8 cellular contexts compared by ENCODE assay signal in the genomic region with DNA sequence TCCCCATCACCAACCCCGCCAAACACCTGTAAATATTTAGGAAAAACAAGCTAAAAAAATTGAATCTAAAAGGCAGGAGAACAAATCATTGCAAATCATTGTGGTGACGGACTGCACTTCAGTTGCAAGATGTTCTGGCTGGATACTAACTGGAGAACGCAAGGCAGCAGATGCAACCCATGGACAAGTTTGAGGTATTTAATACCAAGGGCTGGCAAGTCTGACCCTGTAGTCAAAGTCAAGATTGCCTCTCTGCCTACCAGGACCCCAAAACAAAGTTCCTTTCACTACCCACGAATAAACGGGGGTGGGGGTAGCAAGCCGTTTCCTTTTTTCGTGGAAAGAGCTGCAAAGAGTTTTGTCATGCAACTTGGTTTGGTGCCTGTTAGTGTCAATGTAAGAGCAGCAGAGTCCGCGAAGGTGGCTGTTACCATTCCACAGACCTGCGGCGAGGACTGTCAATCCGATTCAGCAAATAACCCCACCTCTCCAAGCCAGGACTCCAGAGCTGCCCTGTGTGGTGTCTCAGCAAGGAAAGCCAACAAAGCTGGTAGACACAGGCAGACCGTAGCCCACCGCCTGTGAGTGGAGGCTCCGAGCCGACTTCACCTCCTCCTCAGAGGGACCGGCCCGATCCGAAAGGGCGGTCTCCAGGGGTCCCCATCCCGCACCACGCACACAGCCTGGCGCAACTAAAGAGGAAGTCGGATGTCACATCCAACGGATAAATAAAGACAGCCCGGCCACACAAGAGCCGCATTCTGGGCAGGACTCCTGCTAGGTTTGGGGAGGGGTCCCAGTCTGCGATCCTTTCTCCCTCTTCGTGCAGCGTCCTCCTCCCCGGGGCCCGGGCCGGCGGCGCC. TPM values are rescaled to one million over a fixed set of nuclear protein-coding genes. Genes with fewer than 3 reads are reported as not detected.
A peak's percentile ranks its signal among the peaks of the same experiment; 100 is the strongest.
DNase-seq lines count a peak whose midpoint lies in the region; ATAC-seq, FAIRE-seq and TF ChIP-seq lines count a peak whose summit lies in the region.

No MANE protein-coding gene starts in this region.

- TF ChIP-seq POLR2A in A549 (IDR thresholded peaks at IDR 0.05; ENCODE audit: low read length) (no peak), GM18951 (IDR thresholded peaks at IDR 0.05; ENCODE audit: extremely low read depth, insufficient read depth, insufficient read length) (peak; percentile 27), uterus (IDR thresholded peaks at IDR 0.05) (no peak)

- TF ChIP-seq RAD21 in A549 (conservative IDR thresholded peaks at IDR 0.05 in 1 of 2, IDR thresholded peaks at IDR 0.05 in 1 of 2) = no peak

- H3K36me3 Mint-ChIP-seq in glutamatergic neuron (ENCODE audit: unreplicated experiment) = no peaks in the 10 kb centered on the region

- H3K4me1 ChIP-seq in A549 (peaks cover 8% of the 10 kb centered on the region; the same call in 2 of the 3 replicates), osteoblast (ENCODE audit: insufficient read depth, low read length) (peaks cover 9% of the 10 kb centered on the region), uterus (peaks cover 0 to 3% of the 10 kb centered on the region in 2 donors)

- FAIRE-seq in A549 (lab: Jason Lieb, UNC) (no peak), D721Med (lab: Jason Lieb, UNC) (no peak)

- H4K20me1 ChIP-seq in osteoblast (ENCODE audit: insufficient read depth, low read length) = no peaks in the 10 kb centered on the region

- no peaks in the 10 kb centered on the region for H3K9me3 ChIP-seq in A549
- no peaks in the 10 kb centered on the region for H3K9me3 ChIP-seq in osteoblast (ENCODE audit: low read depth, low read length)
- H3K9me3 ChIP-seq in uterus = no peaks in the 10 kb centered on the region

- peaks cover 7% of the 10 kb centered on the region for H3K9me3 Mint-ChIP-seq in glutamatergic neuron (ENCODE audit: unreplicated experiment)

- CTCF ChIA-PET in A549 (lab: Yijun Ruan, JAX) = interaction anchor here (0.9 to 5.3 kb wide), 7 partner anchors 12 to 280 kb away, joined by 3 to 43 read pairs (median 5); no protein-coding TSS in a partner anchor

- in situ Hi-C loops in GM18951 (cut with MboI; ENCODE audit: low sequenced_read_pairs, unreplicated experiment) = loop anchor here (5.0 to 25.0 kb wide), 2 partner anchors 112 to 197 kb away; no protein-coding TSS in a partner anchor

- POLR2A ChIA-PET in A549 (lab: Yijun Ruan, JAX) = no interaction called here

- H2AFZ ChIP-seq in osteoblast (ENCODE audit: low read length) = peak overlapping the region; percentile 95

- peaks cover 9% of the 10 kb centered on the region for H3K27me3 Mint-ChIP-seq in glutamatergic neuron (ENCODE audit: unreplicated experiment)

- peaks cover 8% of the 10 kb centered on the region for H3K27me3 ChIP-seq in osteoblast (ENCODE audit: insufficient read depth, low read length)
- H3K27me3 ChIP-seq in uterus = no peaks in the 10 kb centered on the region

- 63% methylated on average over 35 of the region's 35 CpGs for WGBS in A549 (ENCODE audit: missing lambda C conversion rate)

- H3K4me3 Mint-ChIP-seq in glutamatergic neuron (ENCODE audit: unreplicated experiment) = peak overlapping the region; percentile 91

- peak overlapping the region; percentile 97 for H3K4me3 ChIP-seq in A549
- H3K4me3 ChIP-seq in osteoblast (ENCODE audit: insufficient read depth, low read length) = peak overlapping the region; percentile 86
- H3K4me3 ChIP-seq in uterus = peak overlapping the region; percentile 55 to 74

- no peak for ATAC-seq in A549

- H3K4me1 Mint-ChIP-seq in glutamatergic neuron (ENCODE audit: low read depth, unreplicated experiment) = peaks cover 6% of the 10 kb centered on the region

- DNase-seq in A549 (ENCODE audit: low read depth in 1 of 2, low spot score in 1 of 2) = no peak
- DNase-seq in NCI-H345 (lab: John Stamatoyannopoulos, UW) = peak; percentile 41
- peak; percentile 59 for DNase-seq in activated gamma-delta T cell treated with Interleukin-2 at 50 U/mL for 16 hours
- peak; percentile 42 for DNase-seq in glutamatergic neuron
- DNase-seq in osteoblast (ENCODE audit: insufficient read length, low spot score, missing footprints) = peak; percentile 96
- peak; percentile 23 for DNase-seq in uterus
- no peak for DNase-seq in D721Med (ENCODE audit: insufficient read length, low spot score)

- H3K27ac Mint-ChIP-seq in glutamatergic neuron (ENCODE audit: unreplicated experiment) = peak overlapping the region; percentile 80

- intact Hi-C loops in uterus (cut with DNase I; ENCODE audit: low total_unique reads) = loop anchor here (10.0 kb wide), 2 partner anchors 115 to 195 kb away; no protein-coding TSS in a partner anchor

- H3K36me3 ChIP-seq in osteoblast (ENCODE audit: insufficient read depth, low read length) (no peaks in the 10 kb centered on the region), uterus (no peaks in the 10 kb centered on the region)

- TF ChIP-seq CTCF in A549 (IDR thresholded peaks at IDR 0.05) = no peak
- no peak for TF ChIP-seq CTCF in glutamatergic neuron (IDR thresholded peaks at IDR 0.05; ENCODE audit: partially characterized antibody, unreplicated experiment)
- no peak for TF ChIP-seq CTCF in osteoblast (IDR thresholded peaks at IDR 0.05; ENCODE audit: extremely low read depth, low read depth, low read length)
- TF ChIP-seq CTCF in uterus (IDR thresholded peaks at IDR 0.05) = no peak
- no peak for TF ChIP-seq CTCF in D721Med (IDR thresholded peaks at IDR 0.05; ENCODE audit: insufficient read depth, missing control alignments)

- peaks cover 21% of the 10 kb centered on the region for H3K79me2 ChIP-seq in osteoblast (ENCODE audit: insufficient read depth, low read length)

- H3K27ac ChIP-seq in A549 (peak overlapping the region; percentile 83 to 85), osteoblast (ENCODE audit: low read depth, low read length) (no peak overlapping the region), uterus (peak overlapping the region; percentile 84 to 90)

- H3K4me2 ChIP-seq in A549 (peak overlapping the region; percentile 98), osteoblast (ENCODE audit: insufficient read depth, low read length) (peak overlapping the region; percentile 85)

- TF ChIP-seq EP300 in A549 (IDR thresholded peaks at IDR 0.05) = no peak

TF ChIP-seq in A549, 52 proteins besides CTCF, POLR2A, EP300 and RAD21:
- TF ChIP-seq TFCP2L1 (CRISPR knock-in tag; IDR thresholded peaks at IDR 0.05) = no peak
- TF ChIP-seq, protein P1, sequence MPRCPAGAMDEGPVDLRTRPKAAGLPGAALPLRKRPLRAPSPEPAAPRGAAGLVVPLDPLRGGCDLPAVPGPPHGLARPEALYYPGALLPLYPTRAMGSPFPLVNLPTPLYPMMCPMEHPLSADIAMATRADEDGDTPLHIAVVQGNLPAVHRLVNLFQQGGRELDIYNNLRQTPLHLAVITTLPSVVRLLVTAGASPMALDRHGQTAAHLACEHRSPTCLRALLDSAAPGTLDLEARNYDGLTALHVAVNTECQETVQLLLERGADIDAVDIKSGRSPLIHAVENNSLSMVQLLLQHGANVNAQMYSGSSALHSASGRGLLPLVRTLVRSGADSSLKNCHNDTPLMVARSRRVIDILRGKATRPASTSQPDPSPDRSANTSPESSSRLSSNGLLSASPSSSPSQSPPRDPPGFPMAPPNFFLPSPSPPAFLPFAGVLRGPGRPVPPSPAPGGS (IDR thresholded peaks at IDR 0.05) = no peak
- TF ChIP-seq, protein P2, sequence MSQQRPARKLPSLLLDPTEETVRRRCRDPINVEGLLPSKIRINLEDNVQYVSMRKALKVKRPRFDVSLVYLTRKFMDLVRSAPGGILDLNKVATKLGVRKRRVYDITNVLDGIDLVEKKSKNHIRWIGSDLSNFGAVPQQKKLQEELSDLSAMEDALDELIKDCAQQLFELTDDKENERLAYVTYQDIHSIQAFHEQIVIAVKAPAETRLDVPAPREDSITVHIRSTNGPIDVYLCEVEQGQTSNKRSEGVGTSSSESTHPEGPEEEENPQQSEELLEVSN (IDR thresholded peaks at IDR 0.05; ENCODE audit: borderline replicate concordance, low read depth) = no peak
- TF ChIP-seq FOSL2 (IDR thresholded peaks at IDR 0.05) = no peak
- no peak for TF ChIP-seq FOSL2 (CRISPR knock-in tag; IDR thresholded peaks at IDR 0.05)
- TF ChIP-seq ZC3H11A (IDR thresholded peaks at IDR 0.05) = no peak
- no peak for TF ChIP-seq MAFK (IDR thresholded peaks at IDR 0.05; ENCODE audit: partially characterized antibody)
TF ChIP-seq in A549: peak in this region for 0.

RNA-seq across cellular contexts. Expression of a gene that starts 1.0 kb away (rescaled TPM):
- polyA plus RNA-seq in A549 (2011; rRNA removed) = 5.9 and 7.9 TPM in 2 replicates
- 4.4 and 5.3 TPM in 2 replicates for polyA plus RNA-seq in A549 (2012; cell fraction: cytosol; rRNA removed)
- 1.8 and 12.3 TPM in 2 replicates for polyA plus RNA-seq in A549 (2012; cell fraction: nucleus; rRNA removed)
- polyA plus RNA-seq in A549 (2017; fragmentation: RNase III; extraction: RNeasy Plus Mini Kit Qiagen cat#74134 plus additional on column Dnase treatment) = 0.97 to 1.6 TPM (median 1.6 TPM) in 3 replicates
- polyA minus RNA-seq in A549 (2011; rRNA and poly(A)+ RNA removed) = 9.8 and 18.8 TPM in 2 replicates
- total RNA-seq in glutamatergic neuron (ENCODE audit: unreplicated experiment) = 12.0 TPM
- 44.5 and 56.3 TPM in 2 replicates for total RNA-seq in osteoblast
- total RNA-seq in uterus = 10 to 100 TPM; 14.4 to 71.5 (median 23.2) TPM

Comparison
In these comparisons a context has a peak if more than half of its experiments do, and no peak if none do; other contexts are left out.
1. DNase-seq: peak in NCI-H345 (single experiment), activated gamma-delta T cell treated with Interleukin-2 at 50 U/mL for 16 hours (single experiment), glutamatergic neuron (single experiment), osteoblast (single experiment) and uterus (2 of 2); none in A549 (0 of 2) and D721Med (single experiment).
2. Peak in every context shown above with its lines, with median percentiles within 50 percentile points of each other: H3K4me3 ChIP-seq.